Comparison of ENCODE assay signal across 8 cellular contexts in genomic region chr12:52082988-52083637, GRCh38. TPM values are rescaled to one million over a fixed set of nuclear protein-coding genes. Genes with fewer than 3 reads are reported as not detected.
DNase-seq lines count a peak whose midpoint lies in the region; ATAC-seq and TF ChIP-seq lines count a peak whose summit lies in the region.

No MANE protein-coding gene starts in this region.

- peaks cover 18% of the 10 kb centered on the region for H3K4me1 Mint-ChIP-seq in neural crest cell

- RAD21 ChIA-PET in HCT116 (lab: Charles Lee; ENCODE audit: low non-redundant PET in 1 of 2, low total read pairs in 2 of 2, uncharacterized antibody in 2 of 2, unreplicated experiment in 2 of 2), result interaction anchor here (1.7 to 1.9 kb wide), 2 partner anchors 58 kb away, joined by 9 to 12 read pairs; no protein-coding TSS in a partner anchor

- POLR2A ChIA-PET in HCT116 (lab: Charles Lee), result interaction anchor here (1.0 kb wide), 1 partner anchor 57 kb away, joined by 6 read pairs; no protein-coding TSS in a partner anchor

- peaks cover 0 to 5% of the 10 kb centered on the region in 2 experiments; a peak in 1 of 4 replicates for H3K4me1 ChIP-seq in HCT116 (ENCODE audit: control insufficient read depth in 1 of 2, insufficient read depth in 2 of 2, low read length in 2 of 2)

- H3K9ac ChIP-seq in HCT116 (ENCODE audit: low read length), result no peak overlapping the region

- ATAC-seq in HCT116 (peak; percentile 89), esophagus mucosa (peak; percentile 47), HG03469 (IDR thresholded peaks at IDR 0.05; ENCODE audit: unreplicated experiment) (no peak)

- peak; percentile 93 for TF ChIP-seq RAD21 in HCT116 (IDR thresholded peaks at IDR 0.05; ENCODE audit: low read depth)

- H3K4me3 Mint-ChIP-seq in neural crest cell, result peak overlapping the region; percentile 44

- no peaks in the 10 kb centered on the region for H3K9me2 ChIP-seq in HCT116 (ENCODE audit: insufficient read depth)

- H2AFZ ChIP-seq in HCT116 (ENCODE audit: low read depth, low read length, poor library complexity, severe bottlenecking), result no peak overlapping the region

- DNase-seq in HCT116 (ENCODE audit: low read depth, low spot score) (no peak), NOMO-1 treated with DMSO at 0.1 percent for 48 hours (lab: John Stamatoyannopoulos, UW; ENCODE audit: unreplicated experiment) (peak; percentile 46), activated T-cell treated with anti-CD3 and anti-CD28 coated beads for 48 hours (ENCODE audit: low read depth) (peak; percentile 52), neural crest cell (ENCODE audit: low read depth, low spot score) (peak; percentile 72), superior temporal gyrus (ENCODE audit: extremely low spot score) (peak; percentile 77)

- no peaks in the 10 kb centered on the region for H3K79me2 ChIP-seq in HCT116 (ENCODE audit: insufficient read depth, low read length)

- TF ChIP-seq CTCF in C4-2B (conservative IDR thresholded peaks at IDR 0.05), result peak; percentile 99
- TF ChIP-seq CTCF in HCT116 (IDR thresholded peaks at IDR 0.05 in 2 of 3, conservative IDR thresholded peaks at IDR 0.05 in 1 of 3; ENCODE audit: borderline replicate concordance in 1 of 3, insufficient read depth in 1 of 3, low read depth in 2 of 3, low read length in 2 of 3), result peak; percentile 96 to 100 (median 98)
- TF ChIP-seq CTCF in neural crest cell (conservative IDR thresholded peaks at IDR 0.05), result peak; percentile 97

- CTCF ChIA-PET in HCT116 (lab: Charles Lee), result interaction anchor here (0.7 to 8.9 kb wide), 5 partner anchors 8 to 78 kb away, joined by 4 to 123 read pairs (median 4); partner anchors contain the start of gene ATG101

- H3K36me3 ChIP-seq in HCT116 (ENCODE audit: control insufficient read depth in 1 of 2, insufficient read depth in 2 of 2, low read length in 2 of 2), result peaks cover 0 to 1% of the 10 kb centered on the region in 2 experiments; a peak in 3 of 4 replicates

- H3K9me3 Mint-ChIP-seq in neural crest cell, result no peaks in the 10 kb centered on the region

- no peak overlapping the region for H3K4me3 ChIP-seq in HCT116 (replicated peaks in 1 of 2; ENCODE audit: low read depth in 1 of 2, low read length in 2 of 2)

- H3K4me2 ChIP-seq in HCT116 (ENCODE audit: low read length), result no peak overlapping the region

- intact Hi-C loops in HCT116 (cut with micrococcal nuclease), result loop anchor here (1.0 kb wide), 1 partner anchor 58 kb away; no protein-coding TSS in a partner anchor

- BruUV-seq in HCT116 (replicated peaks; lab: Mats Ljungman, UMichigan), result no TSS peak

- H3K27ac ChIP-seq in C4-2B (no peak overlapping the region; the same call in 1 of the 2 replicates), HCT116 (ENCODE audit: low read depth, low read length) (no peak overlapping the region)

- H3K27ac Mint-ChIP-seq in neural crest cell (ENCODE audit: unreplicated experiment), result no peak overlapping the region

- no peaks in the 10 kb centered on the region; the same call in 1 of the 2 replicates for H3K27me3 ChIP-seq in HCT116 (ENCODE audit: insufficient read depth, low read length)

- no peaks in the 10 kb centered on the region for H3K9me3 ChIP-seq in HCT116 (ENCODE audit: control insufficient read depth in 1 of 2, insufficient read depth in 1 of 2, low read depth in 1 of 2, low read length in 2 of 2)

- H3K36me3 Mint-ChIP-seq in neural crest cell (ENCODE audit: low read depth), result no peaks in the 10 kb centered on the region

- H3K27me3 Mint-ChIP-seq in neural crest cell (ENCODE audit: low read depth), result peaks cover 7% of the 10 kb centered on the region

- TF ChIP-seq POLR2A in HCT116 (IDR thresholded peaks at IDR 0.05; ENCODE audit: borderline replicate concordance, extremely low read depth, insufficient read depth, insufficient read length), result no peak

- H4K20me1 ChIP-seq in HCT116 (ENCODE audit: insufficient read depth), result no peaks in the 10 kb centered on the region

TF ChIP-seq in HCT116, 20 proteins besides CTCF, POLR2A, EP300 and RAD21:
- TF ChIP-seq POLR2AphosphoS5 (IDR thresholded peaks at IDR 0.05; ENCODE audit: low read depth, low read length), result no peak
- TF ChIP-seq EZH2 (IDR thresholded peaks at IDR 0.05), result no peak
- TF ChIP-seq CEBPB (IDR thresholded peaks at IDR 0.05; ENCODE audit: low read depth), result no peak
- no peak for TF ChIP-seq MAX (IDR thresholded peaks at IDR 0.05)

RNA-seq across cellular contexts. Expression of gene SMIM41, which starts 3.6 kb away (rescaled TPM):
- total RNA-seq in HCT116 (2021; ENCODE audit: unreplicated experiment), result not detected
- polyA plus RNA-seq in HCT116 (2012), result not detected in 2 replicates
- not detected for total RNA-seq in esophagus mucosa
- not detected in 2 replicates for total RNA-seq in neural crest cell

RNA-seq across cellular contexts. Expression of gene ATG101, which starts 13.3 kb away (rescaled TPM):
- total RNA-seq in HCT116 (2021; ENCODE audit: unreplicated experiment) (49.2 TPM), esophagus mucosa (35.2 TPM), neural crest cell (32.1 and 34.3 TPM in 2 replicates)
- polyA plus RNA-seq in HCT116 (2012), result 69.2 and 101 TPM in 2 replicates

RNA-seq across cellular contexts. Expression of gene NR4A1, which starts 31.9 kb away (rescaled TPM):
- total RNA-seq in HCT116 (2021; ENCODE audit: unreplicated experiment), result 35.3 TPM
- polyA plus RNA-seq in HCT116 (2012), result 117 and 343 TPM in 2 replicates
- 2.0 TPM for total RNA-seq in esophagus mucosa
- total RNA-seq in neural crest cell, result 51.0 and 52.8 TPM in 2 replicates

Comparison
In these comparisons a context has a peak if more than half of its experiments do, and no peak if none do; other contexts are left out.
1. RNA of gene NR4A1, which starts 31.9 kb away (total RNA-seq): 51.0 to 52.8 TPM in neural crest cell and 35.3 TPM in HCT116 (single experiment); 2.0 TPM in esophagus mucosa (single experiment); every median in the first group is over 10 times any median in the second.
2. Peak in every context shown above with its lines, with median percentiles within 50 percentile points of each other: CTCF ChIP-seq.